6 cellular contexts compared by ENCODE assay signal in the genomic region with DNA sequence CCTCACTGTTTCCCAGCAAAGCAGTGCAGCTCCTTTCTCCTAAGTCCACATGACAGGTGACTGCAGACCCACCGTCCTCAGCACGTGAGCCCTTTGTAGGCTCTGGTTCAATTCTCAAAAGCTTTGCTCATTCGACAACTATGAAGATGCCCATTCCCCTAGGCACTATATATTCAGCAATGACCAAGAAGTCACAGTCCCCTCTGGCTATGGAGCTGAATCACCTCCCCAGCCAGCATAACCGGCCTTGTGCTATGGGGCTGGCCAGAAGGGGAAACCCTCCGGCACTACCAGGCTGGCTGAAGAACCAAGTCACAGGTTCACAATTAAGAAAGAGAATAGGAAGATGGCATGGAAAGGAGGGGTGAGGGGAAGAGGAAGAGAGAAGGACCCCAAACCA.
"Had no signal": no experiment of that assay in that cellular context is flagged by ENCODE, and none has a peak within 500 bp of the region (broad histone marks: within the 10 kb centered on the region; RNA-seq: fewer than 3 reads in every experiment).

No MANE protein-coding gene starts in this region.

- H3K4me3 Mint-ChIP-seq: H9 had no signal

- H3K27ac ChIP-seq: GM23248 had no signal

- H3K9me3 Mint-ChIP-seq: H9 had no signal

- H3K27ac Mint-ChIP-seq: H9 had no signal

- H3K4me3 ChIP-seq: GM23248, K562 had no signal

- DNase-seq: GM23248, GOT3, H9, HCEC 1CT, IMR-90 had no signal
